Comparison of ENCODE assay signal across 8 cellular contexts in genomic region chr5:126234563-126235195, GRCh38.
DNase-seq lines count a peak whose midpoint lies in the region; FAIRE-seq and TF ChIP-seq lines count a peak whose summit lies in the region.

No MANE protein-coding gene starts in this region.

- H3K36me3 ChIP-seq in brain microvascular endothelial cell (replicated peaks) (no peaks in the 10 kb centered on the region), neural cell (ENCODE audit: insufficient read depth, low read length) (no peaks in the 10 kb centered on the region)

- FAIRE-seq in GM18507 (lab: Jason Lieb, UNC): peak; percentile 56

- no peak overlapping the region for H3K4me3 ChIP-seq in brain microvascular endothelial cell (ENCODE audit: low read depth, low read length)
- no peak overlapping the region for H3K4me3 ChIP-seq in neural cell (ENCODE audit: low read length)

- H3K9ac ChIP-seq in neural cell (ENCODE audit: low read length): no peak overlapping the region

- H3K4me2 ChIP-seq in neural cell (ENCODE audit: low read length): no peak overlapping the region

- DNase-seq in ACHN: peak; percentile 48
- no peak for DNase-seq in GM18507 (ENCODE audit: extremely low spot score, insufficient read length, low read depth)
- peak; percentile 26 for DNase-seq in NCI-H146 (lab: John Stamatoyannopoulos, UW)
- DNase-seq in brain microvascular endothelial cell: peak; percentile 18
- no peak for DNase-seq in activated gamma-delta T cell (lab: John Stamatoyannopoulos, UW)
- no peak for DNase-seq in cortex of kidney (lab: John Stamatoyannopoulos, UW)
- no peak for DNase-seq in OCI-M2 (lab: John Stamatoyannopoulos, UW; ENCODE audit: unreplicated experiment)

- no peaks in the 10 kb centered on the region for H3K79me2 ChIP-seq in neural cell (replicated peaks; ENCODE audit: insufficient read depth, low read length)

- H2AFZ ChIP-seq in neural cell (ENCODE audit: low read depth, low read length): no peak overlapping the region

- TF ChIP-seq EP300 in neural cell (conservative IDR thresholded peaks at IDR 0.05; ENCODE audit: poor library complexity, severe bottlenecking): no peak

- H3K27me3 ChIP-seq in brain microvascular endothelial cell (replicated peaks) (no peaks in the 10 kb centered on the region), neural cell (ENCODE audit: insufficient read depth, low read depth, low read length) (no peaks in the 10 kb centered on the region)

- no peak overlapping the region for H3K27ac ChIP-seq in brain microvascular endothelial cell
- no peak overlapping the region for H3K27ac ChIP-seq in neural cell (ENCODE audit: low read length)

- H3K9me2 ChIP-seq in neural cell (ENCODE audit: insufficient read depth, low read length): no peaks in the 10 kb centered on the region

- no peaks in the 10 kb centered on the region for H3K9me3 ChIP-seq in neural cell (ENCODE audit: low read length)

- in situ Hi-C loops in ACHN (cut with HindIII; ENCODE audit: low pct_ligation_motif_present, low pct_unique_long_range_greater_than_20kb, low sequenced_read_pairs) (no loop called here), brain microvascular endothelial cell (cut with HindIII; ENCODE audit: low pct_ligation_motif_present, low sequenced_read_pairs) (no loop called here)

- TF ChIP-seq CTCF in brain microvascular endothelial cell (IDR thresholded peaks at IDR 0.05; ENCODE audit: low read depth, low read length, missing control alignments) (peak; percentile 90), neural cell (IDR thresholded peaks at IDR 0.05; ENCODE audit: poor library complexity, severe bottlenecking) (peak; percentile 49)

- H4K20me1 ChIP-seq in neural cell (ENCODE audit: insufficient read depth): no peaks in the 10 kb centered on the region

- TF ChIP-seq RAD21 in neural cell (conservative IDR thresholded peaks at IDR 0.05): no peak

- no peaks in the 10 kb centered on the region for H3F3A ChIP-seq in neural cell (ENCODE audit: insufficient read depth, low read length, poor library complexity, severe bottlenecking)

TF ChIP-seq in neural cell, 6 proteins besides CTCF, POLR2A, EP300 and RAD21:
- TF ChIP-seq EZH2 (IDR thresholded peaks at IDR 0.05; ENCODE audit: borderline replicate concordance, insufficient read depth, low read length, poor library complexity, severe bottlenecking) (no peak), POLR2AphosphoS5 (IDR thresholded peaks at IDR 0.05) (no peak), TAF1 (IDR thresholded peaks at IDR 0.05; ENCODE audit: low read depth) (no peak), MXI1 (conservative IDR thresholded peaks at IDR 0.05; ENCODE audit: poor library complexity, severe bottlenecking) (no peak), SMC3 (conservative IDR thresholded peaks at IDR 0.05; ENCODE audit: poor library complexity) (no peak)
- TF ChIP-seq, protein P1, sequence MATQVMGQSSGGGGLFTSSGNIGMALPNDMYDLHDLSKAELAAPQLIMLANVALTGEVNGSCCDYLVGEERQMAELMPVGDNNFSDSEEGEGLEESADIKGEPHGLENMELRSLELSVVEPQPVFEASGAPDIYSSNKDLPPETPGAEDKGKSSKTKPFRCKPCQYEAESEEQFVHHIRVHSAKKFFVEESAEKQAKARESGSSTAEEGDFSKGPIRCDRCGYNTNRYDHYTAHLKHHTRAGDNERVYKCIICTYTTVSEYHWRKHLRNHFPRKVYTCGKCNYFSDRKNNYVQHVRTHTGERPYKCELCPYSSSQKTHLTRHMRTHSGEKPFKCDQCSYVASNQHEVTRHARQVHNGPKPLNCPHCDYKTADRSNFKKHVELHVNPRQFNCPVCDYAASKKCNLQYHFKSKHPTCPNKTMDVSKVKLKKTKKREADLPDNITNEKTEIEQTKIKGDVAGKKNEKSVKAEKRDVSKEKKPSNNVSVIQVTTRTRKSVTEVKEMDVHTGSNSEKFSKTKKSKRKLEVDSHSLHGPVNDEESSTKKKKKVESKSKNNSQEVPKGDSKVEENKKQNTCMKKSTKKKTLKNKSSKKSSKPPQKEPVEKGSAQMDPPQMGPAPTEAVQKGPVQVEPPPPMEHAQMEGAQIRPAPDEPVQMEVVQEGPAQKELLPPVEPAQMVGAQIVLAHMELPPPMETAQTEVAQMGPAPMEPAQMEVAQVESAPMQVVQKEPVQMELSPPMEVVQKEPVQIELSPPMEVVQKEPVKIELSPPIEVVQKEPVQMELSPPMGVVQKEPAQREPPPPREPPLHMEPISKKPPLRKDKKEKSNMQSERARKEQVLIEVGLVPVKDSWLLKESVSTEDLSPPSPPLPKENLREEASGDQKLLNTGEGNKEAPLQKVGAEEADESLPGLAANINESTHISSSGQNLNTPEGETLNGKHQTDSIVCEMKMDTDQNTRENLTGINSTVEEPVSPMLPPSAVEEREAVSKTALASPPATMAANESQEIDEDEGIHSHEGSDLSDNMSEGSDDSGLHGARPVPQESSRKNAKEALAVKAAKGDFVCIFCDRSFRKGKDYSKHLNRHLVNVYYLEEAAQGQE (IDR thresholded peaks at IDR 0.05; ENCODE audit: borderline replicate concordance): no peak

Comparison
In these comparisons a context has a peak if more than half of its experiments do, and no peak if none do; other contexts are left out.
1. DNase-seq: peak in ACHN (single experiment), NCI-H146 (single experiment) and brain microvascular endothelial cell (single experiment); none in GM18507 (single experiment), activated gamma-delta T cell (single experiment), cortex of kidney (single experiment) and OCI-M2 (single experiment).